ENCODE assay signal across 9 cellular contexts in genomic region chr20:38747495-38748096, GRCh38. TPM values are rescaled to one million over a fixed set of nuclear protein-coding genes. Genes with fewer than 3 reads are reported as not detected.
A peak's percentile ranks its signal among the peaks of the same experiment; 100 is the strongest.
DNase-seq lines count a peak whose midpoint lies in the region; ATAC-seq and TF ChIP-seq lines count a peak whose summit lies in the region.
"Had no signal": no experiment of that assay in that cellular context is flagged by ENCODE, and none has a peak within 500 bp of the region (broad histone marks: within the 10 kb centered on the region; RNA-seq: fewer than 3 reads in every experiment).

No MANE protein-coding gene starts in this region.

- intact Hi-C loops in left ventricle myocardium inferior (cut with micrococcal nuclease) = no loop called here
- intact Hi-C loops in cardiac septum (cut with DNase I) = no loop called here
- intact Hi-C loops in lower lobe of right lung (cut with DNase I) = no loop called here
- intact Hi-C loops in vagina (cut with DNase I) = no loop called here

- ATAC-seq in activated naive CD8-positive, alpha-beta T cell treated with anti-CD3 and anti-CD28 coated beads, Interleukin-2, amount 50 U/mL, for 24 hours = no peak
- no peak for ATAC-seq in lower lobe of right lung

- H3K27ac ChIP-seq in left ventricle myocardium inferior (replicated peaks) (peak overlapping the region; percentile 77), lower lobe of right lung (peak overlapping the region; percentile 93), vagina (peak overlapping the region; percentile 30)

- no peaks in the 10 kb centered on the region for H3K9me3 Mint-ChIP-seq in activated naive CD8-positive, alpha-beta T cell treated with anti-CD3 and anti-CD28 coated beads, Interleukin-2, amount 50 U/mL, for 24 hours

- H3K4me1 ChIP-seq in left ventricle myocardium inferior (peaks cover 20% of the 10 kb centered on the region), lower lobe of right lung (peaks cover 18% of the 10 kb centered on the region), vagina (peaks cover 17% of the 10 kb centered on the region)

- H3K27me3 ChIP-seq in left ventricle myocardium inferior (ENCODE audit: low read depth) (peaks cover 21% of the 10 kb centered on the region), lower lobe of right lung (ENCODE audit: low read depth) (peaks cover 9% of the 10 kb centered on the region), vagina (no peaks in the 10 kb centered on the region)

- H3K27me3 Mint-ChIP-seq in activated naive CD8-positive, alpha-beta T cell treated with anti-CD3 and anti-CD28 coated beads, Interleukin-2, amount 50 U/mL, for 24 hours = no peaks in the 10 kb centered on the region

- H3K36me3 ChIP-seq in left ventricle myocardium inferior = peaks cover 7% of the 10 kb centered on the region
- H3K36me3 ChIP-seq in lower lobe of right lung = peaks cover 8% of the 10 kb centered on the region
- H3K36me3 ChIP-seq in vagina = peaks cover 0 to 3% of the 10 kb centered on the region in 2 donors

- H3K4me3 ChIP-seq in left ventricle myocardium inferior (peak overlapping the region; percentile 83), lower lobe of right lung (peak overlapping the region; percentile 95), vagina (peak overlapping the region; percentile 72 to 87)

- peaks cover 22% of the 10 kb centered on the region for H3K4me1 Mint-ChIP-seq in activated naive CD8-positive, alpha-beta T cell treated with anti-CD3 and anti-CD28 coated beads, Interleukin-2, amount 50 U/mL, for 24 hours

- H3K9me3 ChIP-seq in left ventricle myocardium inferior (replicated peaks) (no peaks in the 10 kb centered on the region), lower lobe of right lung (no peaks in the 10 kb centered on the region), vagina (no peaks in the 10 kb centered on the region)

- H3K4me3 Mint-ChIP-seq in activated naive CD8-positive, alpha-beta T cell treated with anti-CD3 and anti-CD28 coated beads, Interleukin-2, amount 50 U/mL, for 24 hours = peak overlapping the region; percentile 91

- peak overlapping the region; percentile 96 for H3K27ac Mint-ChIP-seq in activated naive CD8-positive, alpha-beta T cell treated with anti-CD3 and anti-CD28 coated beads, Interleukin-2, amount 50 U/mL, for 24 hours

- DNase-seq in left ventricle myocardium inferior = no peak
- DNase-seq in cardiac septum (ENCODE audit: low spot score) = no peak
- DNase-seq in activated naive CD8-positive, alpha-beta T cell treated with anti-CD3 and anti-CD28 coated beads, Interleukin-2, amount 50 U/mL, for 24 hours = no peak
- DNase-seq in lower lobe of right lung = no peak
- no peak for DNase-seq in vagina (ENCODE audit: extremely low spot score in 2 of 2)
- DNase-seq in NCI-H510A treated with DMSO at 0.1 percent for 48 hours (lab: John Stamatoyannopoulos, UW) = no peak
- no peak for DNase-seq in GM03348 (ENCODE audit: low spot score)
- no peak for DNase-seq in KG1 (lab: John Stamatoyannopoulos, UW)

- TF ChIP-seq CTCF in left ventricle myocardium inferior (IDR thresholded peaks at IDR 0.05; ENCODE audit: borderline replicate concordance) (no peak), lower lobe of right lung (IDR thresholded peaks at IDR 0.05) (no peak), vagina (IDR thresholded peaks at IDR 0.05) (no peak)

- peaks cover 8% of the 10 kb centered on the region for H3K36me3 Mint-ChIP-seq in activated naive CD8-positive, alpha-beta T cell treated with anti-CD3 and anti-CD28 coated beads, Interleukin-2, amount 50 U/mL, for 24 hours (ENCODE audit: low read depth)

- TF ChIP-seq POLR2A in vagina (IDR thresholded peaks at IDR 0.05) = no peak

RNA-seq across cellular contexts. Expression of gene ACTR5, which starts 0.7 kb away (rescaled TPM):
- total RNA-seq in left ventricle myocardium inferior (3.1 TPM), cardiac septum (3.0 TPM), lower lobe of right lung (6.0 TPM), vagina (18.4 TPM)

RNA-seq across cellular contexts. Expression of gene SLC32A1, which starts 23.3 kb away (rescaled TPM):
- total RNA-seq in left ventricle myocardium inferior (not detected), cardiac septum (not detected), lower lobe of right lung (not detected), vagina (not detected)
- total RNA-seq: glomerular endothelial cell had no signal

RNA-seq across cellular contexts. Expression of gene PPP1R16B, which starts 57.9 kb away (rescaled TPM):
- total RNA-seq in left ventricle myocardium inferior = 6.3 TPM
- 1.7 TPM for total RNA-seq in cardiac septum
- 13.0 TPM for total RNA-seq in lower lobe of right lung
- 6.4 TPM for total RNA-seq in vagina

Comparison
In these comparisons a context has a peak if more than half of its experiments do, and no peak if none do; other contexts are left out.
1. H3K27ac ChIP-seq: peak in every context shown above with its lines; median percentile 93 in lower lobe of right lung; 77 in left ventricle myocardium inferior; 30 in vagina.